ENCODE assay signal across 28 cellular contexts in the genomic region with DNA sequence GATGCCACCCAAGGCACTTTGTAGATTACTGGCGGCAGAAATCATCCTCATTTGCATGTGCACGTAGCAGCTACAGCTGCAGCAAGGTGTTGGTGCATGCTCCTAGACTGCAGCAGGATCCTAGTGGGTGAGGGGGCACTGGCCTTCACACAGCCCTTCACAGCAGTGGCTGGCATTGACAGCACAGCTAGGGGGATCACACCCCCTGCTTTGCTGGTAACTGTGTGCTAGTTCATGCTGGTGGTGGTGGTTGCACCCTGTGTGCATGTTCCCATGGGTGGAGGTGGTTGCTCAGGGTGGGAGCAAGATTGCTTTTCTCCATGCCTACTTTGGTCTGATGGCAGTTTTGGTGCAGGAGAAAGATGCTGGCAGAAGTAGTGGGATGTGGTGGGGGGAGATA.
"Had no signal": no experiment of that assay in that cellular context is flagged by ENCODE, and none has a peak within 500 bp of the region (broad histone marks: within the 10 kb centered on the region; RNA-seq: fewer than 3 reads in every experiment).

No MANE protein-coding gene starts in this region.

- H2AFZ ChIP-seq: neural progenitor cell had no signal

- H3K27ac Mint-ChIP-seq: mesothelial cell of epicardium; natural killer cell; nephron progenitor cell; neural progenitor cell; progenitor cell of endocrine pancreas; stimulated activated effector memory CD8-positive, alpha-beta T cell treated with anti-CD3 and anti-CD28 coated beads, Interleukin-12 subunit alpha, Interleukin-12 subunit beta, amount 100 ng/mL, for 72 hours; stimulated activated naive CD8-positive, alpha-beta T cell treated with anti-CD3 and anti-CD28 coated beads, Interleukin-15, Interleukin-2, amounts not matched to agents 100 ng/mL and 50 ng/mL, for 24 hours had no signal

- H3K9me3 ChIP-seq: ovary, uterus had no signal

- H3K27ac ChIP-seq: left lung, neural progenitor cell, ovary, sigmoid colon, spleen, suprapubic skin, thoracic aorta, tibial artery, uterus had no signal

- DNase-seq: hippocampal formation; kidney glomerular epithelial cell; left colon; left lung; mesendoderm; naive B cell; natural killer cell; nephron progenitor cell; ovary; retina; right cardiac atrium; sigmoid colon; small intestine; stimulated activated CD4-positive, alpha-beta T cell treated with anti-CD3 and anti-CD28 coated beads, Interleukin-4, amount 100 ng/mL, for 24 hours; stimulated activated naive CD4-positive, alpha-beta T cell; tibial artery; trophoblast cell; uterus had no signal

- ATAC-seq: left colon; left lung; natural killer cell; right cardiac atrium; stimulated activated effector memory CD8-positive, alpha-beta T cell treated with anti-CD3 and anti-CD28 coated beads, Interleukin-12 subunit alpha, Interleukin-12 subunit beta, amount 100 ng/mL, for 72 hours had no signal

- H3K9ac ChIP-seq: neural progenitor cell had no signal

- H3K4me2 ChIP-seq: neural progenitor cell had no signal

- H3K36me3 Mint-ChIP-seq: naive B cell; neural progenitor cell; stimulated activated effector memory CD8-positive, alpha-beta T cell treated with anti-CD3 and anti-CD28 coated beads, Interleukin-12 subunit alpha, Interleukin-12 subunit beta, amount 100 ng/mL, for 72 hours had no signal

- H3K4me3 ChIP-seq: left lung, lung, neural progenitor cell, ovary, sigmoid colon, spleen, suprapubic skin, thoracic aorta, tibial artery, uterus had no signal

- H3K4me1 Mint-ChIP-seq: naive B cell; natural killer cell; nephron progenitor cell; neural progenitor cell; stimulated activated effector memory CD8-positive, alpha-beta T cell treated with anti-CD3 and anti-CD28 coated beads, Interleukin-12 subunit alpha, Interleukin-12 subunit beta, amount 100 ng/mL, for 72 hours had no signal

- H3K4me1 ChIP-seq: left lung, neural progenitor cell, sigmoid colon, spleen, suprapubic skin, tibial artery, uterus had no signal

- H3K4me3 Mint-ChIP-seq: mesothelial cell of epicardium; naive B cell; natural killer cell; nephron progenitor cell; neural progenitor cell; stimulated activated effector memory CD8-positive, alpha-beta T cell treated with anti-CD3 and anti-CD28 coated beads, Interleukin-12 subunit alpha, Interleukin-12 subunit beta, amount 100 ng/mL, for 72 hours; stimulated activated naive CD8-positive, alpha-beta T cell treated with anti-CD3 and anti-CD28 coated beads, Interleukin-15, Interleukin-2, amounts not matched to agents 100 ng/mL and 50 ng/mL, for 24 hours had no signal

- FAIRE-seq: keratinocyte, small intestine had no signal

- H3K27me3 ChIP-seq: left lung, neural progenitor cell, ovary, sigmoid colon, spleen, suprapubic skin, tibial artery, uterus had no signal

- H3K36me3 ChIP-seq: left lung, ovary, sigmoid colon, spleen, suprapubic skin, thoracic aorta, tibial artery, uterus had no signal

- H3K27me3 Mint-ChIP-seq: naive B cell; progenitor cell of endocrine pancreas; stimulated activated naive CD8-positive, alpha-beta T cell treated with anti-CD3 and anti-CD28 coated beads, Interleukin-15, Interleukin-2, amounts not matched to agents 100 ng/mL and 50 ng/mL, for 24 hours had no signal
